1 cellular context compared by ENCODE assay signal in the genomic region with DNA sequence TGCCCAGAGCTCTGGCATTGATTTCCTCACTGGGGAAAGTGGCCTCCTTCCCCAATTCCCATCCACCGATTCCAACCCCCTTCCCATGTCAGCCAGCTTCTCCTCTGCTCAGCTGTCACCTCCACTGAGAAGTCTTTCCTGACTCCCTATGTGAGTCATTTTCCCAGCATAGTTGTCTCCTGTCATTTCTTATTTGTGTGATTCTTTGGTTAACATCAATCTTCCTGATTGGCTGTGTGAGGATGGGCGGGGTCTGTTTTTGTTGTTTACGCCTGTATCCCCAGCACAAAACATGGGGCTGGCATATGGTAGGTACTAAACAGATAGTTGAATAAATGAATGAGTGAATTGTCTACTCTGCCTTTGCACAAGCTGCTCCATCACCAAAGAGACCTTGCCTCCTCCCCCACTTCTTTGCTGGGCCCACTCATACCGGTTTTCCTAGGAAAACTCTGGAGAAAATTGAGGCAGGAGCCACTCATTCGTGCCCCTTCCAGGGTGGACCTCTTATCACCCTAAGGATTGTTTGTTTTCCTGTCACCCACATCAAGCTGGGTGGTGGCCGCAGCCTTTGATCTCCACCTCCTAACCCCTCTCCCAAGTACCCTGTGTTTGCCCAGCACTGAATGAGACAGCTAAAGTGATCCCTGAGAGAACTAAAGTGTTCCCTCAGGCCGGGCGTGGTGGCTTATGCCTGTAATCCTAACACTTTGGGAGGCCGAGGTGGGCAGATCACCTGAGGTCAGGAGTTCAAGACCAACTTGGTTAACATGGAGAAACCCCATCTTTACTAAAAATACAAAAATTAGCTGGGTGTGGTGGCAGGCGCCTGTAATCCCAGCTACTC.
TF ChIP-seq lines count a peak whose summit lies in the region.

No MANE protein-coding gene starts in this region.

TF ChIP-seq in HepG2, 621 proteins besides CTCF, POLR2A, EP300 and RAD21 (continued from another document and continues in another):
- 0 out of 2 replicates have a peak, but pooled peaks have one; percentile 63 for TF ChIP-seq FUBP1 (CRISPR knock-in tag; IDR thresholded peaks at IDR 0.05; ENCODE audit: borderline replicate concordance)
- TF ChIP-seq, protein P1, sequence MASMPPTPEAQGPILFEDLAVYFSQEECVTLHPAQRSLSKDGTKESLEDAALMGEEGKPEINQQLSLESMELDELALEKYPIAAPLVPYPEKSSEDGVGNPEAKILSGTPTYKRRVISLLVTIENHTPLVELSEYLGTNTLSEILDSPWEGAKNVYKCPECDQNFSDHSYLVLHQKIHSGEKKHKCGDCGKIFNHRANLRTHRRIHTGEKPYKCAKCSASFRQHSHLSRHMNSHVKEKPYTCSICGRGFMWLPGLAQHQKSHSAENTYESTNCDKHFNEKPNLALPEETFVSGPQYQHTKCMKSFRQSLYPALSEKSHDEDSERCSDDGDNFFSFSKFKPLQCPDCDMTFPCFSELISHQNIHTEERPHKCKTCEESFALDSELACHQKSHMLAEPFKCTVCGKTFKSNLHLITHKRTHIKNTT (CRISPR knock-in tag; IDR thresholded peaks at IDR 0.05), result no peak
- TF ChIP-seq GLMP (CRISPR knock-in tag; IDR thresholded peaks at IDR 0.05; ENCODE audit: borderline replicate concordance), result no peak
- TF ChIP-seq ZFP36L1 (CRISPR knock-in tag; IDR thresholded peaks at IDR 0.05), result no peak
- TF ChIP-seq, protein P2, sequence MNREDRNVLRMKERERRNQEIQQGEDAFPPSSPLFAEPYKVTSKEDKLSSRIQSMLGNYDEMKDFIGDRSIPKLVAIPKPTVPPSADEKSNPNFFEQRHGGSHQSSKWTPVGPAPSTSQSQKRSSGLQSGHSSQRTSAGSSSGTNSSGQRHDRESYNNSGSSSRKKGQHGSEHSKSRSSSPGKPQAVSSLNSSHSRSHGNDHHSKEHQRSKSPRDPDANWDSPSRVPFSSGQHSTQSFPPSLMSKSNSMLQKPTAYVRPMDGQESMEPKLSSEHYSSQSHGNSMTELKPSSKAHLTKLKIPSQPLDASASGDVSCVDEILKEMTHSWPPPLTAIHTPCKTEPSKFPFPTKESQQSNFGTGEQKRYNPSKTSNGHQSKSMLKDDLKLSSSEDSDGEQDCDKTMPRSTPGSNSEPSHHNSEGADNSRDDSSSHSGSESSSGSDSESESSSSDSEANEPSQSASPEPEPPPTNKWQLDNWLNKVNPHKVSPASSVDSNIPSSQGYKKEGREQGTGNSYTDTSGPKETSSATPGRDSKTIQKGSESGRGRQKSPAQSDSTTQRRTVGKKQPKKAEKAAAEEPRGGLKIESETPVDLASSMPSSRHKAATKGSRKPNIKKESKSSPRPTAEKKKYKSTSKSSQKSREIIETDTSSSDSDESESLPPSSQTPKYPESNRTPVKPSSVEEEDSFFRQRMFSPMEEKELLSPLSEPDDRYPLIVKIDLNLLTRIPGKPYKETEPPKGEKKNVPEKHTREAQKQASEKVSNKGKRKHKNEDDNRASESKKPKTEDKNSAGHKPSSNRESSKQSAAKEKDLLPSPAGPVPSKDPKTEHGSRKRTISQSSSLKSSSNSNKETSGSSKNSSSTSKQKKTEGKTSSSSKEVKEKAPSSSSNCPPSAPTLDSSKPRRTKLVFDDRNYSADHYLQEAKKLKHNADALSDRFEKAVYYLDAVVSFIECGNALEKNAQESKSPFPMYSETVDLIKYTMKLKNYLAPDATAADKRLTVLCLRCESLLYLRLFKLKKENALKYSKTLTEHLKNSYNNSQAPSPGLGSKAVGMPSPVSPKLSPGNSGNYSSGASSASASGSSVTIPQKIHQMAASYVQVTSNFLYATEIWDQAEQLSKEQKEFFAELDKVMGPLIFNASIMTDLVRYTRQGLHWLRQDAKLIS (CRISPR knock-in tag; IDR thresholded peaks at IDR 0.05), result 0 out of 2 replicates have a peak, but pooled peaks have one; percentile 36
- TF ChIP-seq ZNF441 (CRISPR knock-in tag; IDR thresholded peaks at IDR 0.05; ENCODE audit: borderline replicate concordance), result 0 out of 2 replicates have a peak, but pooled peaks have one; percentile 7
- no peak for TF ChIP-seq ZMAT3 (CRISPR knock-in tag; conservative IDR thresholded peaks at IDR 0.05)
- no peak for TF ChIP-seq ZNF850 (CRISPR knock-in tag; conservative IDR thresholded peaks at IDR 0.05)
- peak; percentile 76 for TF ChIP-seq PBX2 (CRISPR knock-in tag; IDR thresholded peaks at IDR 0.05)
- peak; percentile 66 for TF ChIP-seq THAP11 (CRISPR knock-in tag; IDR thresholded peaks at IDR 0.05)
- TF ChIP-seq TEAD2 (CRISPR knock-in tag; IDR thresholded peaks at IDR 0.05), result no peak
- TF ChIP-seq ZBED4 (CRISPR knock-in tag; IDR thresholded peaks at IDR 0.05; ENCODE audit: borderline replicate concordance), result no peak
- no peak for TF ChIP-seq MED13 (CRISPR knock-in tag; IDR thresholded peaks at IDR 0.05)
- no peak for TF ChIP-seq ZNF318 (CRISPR knock-in tag; IDR thresholded peaks at IDR 0.05)
- TF ChIP-seq XBP1 (CRISPR knock-in tag; IDR thresholded peaks at IDR 0.05), result no peak
- TF ChIP-seq ZNF460 (CRISPR knock-in tag; IDR thresholded peaks at IDR 0.05; ENCODE audit: borderline replicate concordance), result no peak; the same call in 1 of the 2 replicates
- TF ChIP-seq ZNF367 (CRISPR knock-in tag; IDR thresholded peaks at IDR 0.05; ENCODE audit: borderline replicate concordance), result no peak
- TF ChIP-seq ZNF782 (CRISPR knock-in tag; IDR thresholded peaks at IDR 0.05; ENCODE audit: borderline replicate concordance), result no peak
- no peak for TF ChIP-seq HIVEP1 (CRISPR knock-in tag; IDR thresholded peaks at IDR 0.05)
- TF ChIP-seq MIER2 (CRISPR knock-in tag; IDR thresholded peaks at IDR 0.05), result 0 out of 2 replicates have a peak, but pooled peaks have one; percentile 22
- TF ChIP-seq ZNF720 (CRISPR knock-in tag; IDR thresholded peaks at IDR 0.05), result no peak
- no peak for TF ChIP-seq ZNF282 (IDR thresholded peaks at IDR 0.05; ENCODE audit: partially characterized antibody)
- TF ChIP-seq ZBTB8A (CRISPR knock-in tag; IDR thresholded peaks at IDR 0.05; ENCODE audit: borderline replicate concordance, low read depth), result no peak
- no peak for TF ChIP-seq MNT (IDR thresholded peaks at IDR 0.05)
- TF ChIP-seq ZNF564 (CRISPR knock-in tag; IDR thresholded peaks at IDR 0.05), result no peak
